6 cellular contexts compared by ENCODE assay signal in the genomic region with DNA sequence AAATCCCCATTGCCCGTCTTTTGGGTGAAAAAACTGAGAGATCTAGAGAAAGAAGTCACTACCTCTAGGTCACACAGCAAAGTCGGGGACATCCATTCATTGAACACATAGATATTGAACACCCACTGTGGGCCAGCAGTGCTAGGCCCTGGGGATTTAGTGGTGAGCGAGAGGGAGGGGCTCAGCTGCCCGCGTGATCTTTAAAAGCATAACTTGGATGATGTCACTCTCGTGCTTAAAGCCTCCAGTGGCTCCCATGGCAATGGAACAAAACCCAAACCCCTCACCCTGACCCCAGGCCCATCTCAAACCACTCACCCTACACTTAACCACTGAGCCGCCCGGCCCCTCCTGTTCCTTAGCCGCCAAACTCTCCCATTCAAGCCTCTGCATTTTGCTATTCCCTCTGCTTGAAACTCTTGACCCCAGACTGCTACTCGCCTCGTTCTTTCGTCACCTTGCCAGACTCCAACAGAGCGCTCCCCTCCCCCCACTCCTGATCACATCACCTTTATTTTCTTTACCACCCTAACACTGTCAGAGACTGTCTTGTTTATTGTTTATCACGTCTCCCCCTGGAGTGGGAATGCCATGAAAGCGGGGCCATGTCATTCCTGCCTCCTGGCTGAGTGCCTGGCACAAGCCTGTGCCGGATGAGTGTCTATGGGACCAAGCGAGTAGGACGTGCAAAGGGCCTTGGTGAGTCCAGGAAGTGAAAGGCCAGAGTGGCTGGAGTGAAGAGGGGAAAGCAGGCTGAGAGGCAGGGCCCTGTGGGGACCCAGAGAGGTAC. TPM values are rescaled to one million over a fixed set of nuclear protein-coding genes. Genes with fewer than 3 reads are reported as not detected.
DNase-seq lines count a peak whose midpoint lies in the region; ATAC-seq lines count a peak whose summit lies in the region.

No MANE protein-coding gene starts in this region.

- peaks cover 0 to 2% (median 0%) of the 10 kb centered on the region in 9 donors for H3K9me3 Mint-ChIP-seq in naive thymus-derived CD8-positive, alpha-beta T cell

- H3K36me3 ChIP-seq in Karpas-422 (ENCODE audit: insufficient read depth, low read length) = peaks cover 2% of the 10 kb centered on the region; the same call in 1 of the 2 replicates

- peak overlapping the region; percentile 76 for H3K4me3 ChIP-seq in Karpas-422 (ENCODE audit: low read length)

- no peaks in the 10 kb centered on the region for H3K27me3 ChIP-seq in Karpas-422 (ENCODE audit: low read length)

- H3K9ac ChIP-seq in Karpas-422 (ENCODE audit: low read length) = peak overlapping the region; percentile 56

- peaks cover 22 to 54% (median 50%) of the 10 kb centered on the region in 4 donors for H3K4me1 Mint-ChIP-seq in naive thymus-derived CD8-positive, alpha-beta T cell

- no peaks in the 10 kb centered on the region for H3K9me2 ChIP-seq in Karpas-422 (replicated peaks; ENCODE audit: insufficient read depth, low read length)

- no peaks in the 10 kb centered on the region for H3K27me3 Mint-ChIP-seq in naive thymus-derived CD8-positive, alpha-beta T cell

- peak; percentile 4 to 6 for ATAC-seq in naive thymus-derived CD8-positive, alpha-beta T cell

- H3K9me3 ChIP-seq in Karpas-422 (ENCODE audit: low read length) = no peaks in the 10 kb centered on the region

- H4K20me1 ChIP-seq in Karpas-422 (ENCODE audit: insufficient read depth, low read depth, low read length) = peaks cover 41% of the 10 kb centered on the region

- H3K4me3 Mint-ChIP-seq in naive thymus-derived CD8-positive, alpha-beta T cell = peak overlapping the region; percentile 70 to 85 (median 80)

- no peaks in the 10 kb centered on the region for H3K36me3 Mint-ChIP-seq in naive thymus-derived CD8-positive, alpha-beta T cell

- H3K79me2 ChIP-seq in Karpas-422 (ENCODE audit: low read length) = peaks cover 8% of the 10 kb centered on the region

- H3K27ac ChIP-seq in Karpas-422 (ENCODE audit: low read length) = no peak overlapping the region

- H3K27ac Mint-ChIP-seq in naive thymus-derived CD8-positive, alpha-beta T cell = peak overlapping the region; percentile 31 to 92 (median 78)

- no peak overlapping the region; the same call in 1 of the 2 replicates for H2AFZ ChIP-seq in Karpas-422 (ENCODE audit: low read length)

- POLR2A ChIA-PET in naive thymus-derived CD8-positive, alpha-beta T cell (lab: Charles Lee) = interaction anchor here (0.5 to 3.3 kb wide), 11 partner anchors 7 to 574 kb away, joined by 3 to 13 read pairs (median 3); a partner anchor contains a TSS

- H3K4me2 ChIP-seq in Karpas-422 (ENCODE audit: low read depth, low read length, poor library complexity, severe bottlenecking) = peak overlapping the region; percentile 93

- peaks cover 28% of the 10 kb centered on the region for H3K4me1 ChIP-seq in Karpas-422 (ENCODE audit: low read length)

- DNase-seq in NCI-H1436 (lab: John Stamatoyannopoulos, UW) (peak; percentile 40), NCI-H1436 treated with DMSO at 0.1 percent for 48 hours (lab: John Stamatoyannopoulos, UW) (no peak), Karpas-422 (peak; percentile 64), astrocyte of the hippocampus (ENCODE audit: low read depth, low spot score) (peak; percentile 77), CD1c-positive myeloid dendritic cell (ENCODE audit: extremely low spot score) (no peak)
- DNase-seq in naive thymus-derived CD8-positive, alpha-beta T cell = no peak

RNA-seq across cellular contexts. Expression of a gene that starts 0.7 kb away (rescaled TPM):
- 2.7 and 3.1 TPM in 2 replicates for total RNA-seq in Karpas-422 (2014; rRNA removed; shearing (Covaris generic); ENCODE audit: low replicate concordance)
- total RNA-seq in naive thymus-derived CD8-positive, alpha-beta T cell = 1 to 10 TPM; 1.8 to 2.0 TPM
- polyA plus RNA-seq in naive thymus-derived CD8-positive, alpha-beta T cell = under 1 TPM in 2 of 3 donors, not detected in 1; 0.28 to 0.46 TPM

RNA-seq across cellular contexts. Expression of a gene that starts 6.4 kb away (rescaled TPM):
- total RNA-seq in Karpas-422 (2014; rRNA removed; shearing (Covaris generic); ENCODE audit: low replicate concordance) = 21.5 and 34.4 TPM in 2 replicates
- 10 to 100 TPM; 71.1 to 74.6 TPM for total RNA-seq in naive thymus-derived CD8-positive, alpha-beta T cell
- polyA plus RNA-seq in naive thymus-derived CD8-positive, alpha-beta T cell = 10 to 100 TPM; 28.5 to 34.7 (median 34.2) TPM

RNA-seq across cellular contexts. Expression of a gene that starts 14.4 kb away (rescaled TPM):
- 23.5 and 41.6 TPM in 2 replicates for total RNA-seq in Karpas-422 (2014; rRNA removed; shearing (Covaris generic); ENCODE audit: low replicate concordance)
- 10 to 100 TPM; 47.0 to 47.5 TPM for total RNA-seq in naive thymus-derived CD8-positive, alpha-beta T cell
- polyA plus RNA-seq in naive thymus-derived CD8-positive, alpha-beta T cell = 10 to 100 TPM; 19.8 to 34.4 (median 22.1) TPM

RNA-seq across cellular contexts. Expression of a gene that starts 31.9 kb away (rescaled TPM):
- 21.7 and 55.7 TPM in 2 replicates for total RNA-seq in Karpas-422 (2014; rRNA removed; shearing (Covaris generic); ENCODE audit: low replicate concordance)
- 100 to 1,000 TPM; 102 to 110 TPM for total RNA-seq in naive thymus-derived CD8-positive, alpha-beta T cell
- 10 to 100 TPM; 29.8 to 42.8 (median 30.3) TPM for polyA plus RNA-seq in naive thymus-derived CD8-positive, alpha-beta T cell

RNA-seq across cellular contexts. Expression of a gene that starts 49.5 kb away (rescaled TPM):
- 6.9 and 10.1 TPM in 2 replicates for total RNA-seq in Karpas-422 (2014; rRNA removed; shearing (Covaris generic); ENCODE audit: low replicate concordance)
- 100 to 1,000 TPM; 564 to 631 TPM for total RNA-seq in naive thymus-derived CD8-positive, alpha-beta T cell
- 100 to 1,000 TPM; 134 to 318 (median 149) TPM for polyA plus RNA-seq in naive thymus-derived CD8-positive, alpha-beta T cell

Comparison
In these comparisons a context has a peak if more than half of its experiments do, and no peak if none do; other contexts are left out.
1. DNase-seq: peak in NCI-H1436 (single experiment), Karpas-422 (single experiment) and astrocyte of the hippocampus (single experiment); none in NCI-H1436 treated with DMSO at 0.1 percent for 48 hours (single experiment), naive thymus-derived CD8-positive, alpha-beta T cell (0 of 10) and CD1c-positive myeloid dendritic cell (single experiment).